13 cellular contexts compared by ENCODE assay signal in genomic region chr1:190168893-190169292, GRCh38.
DNase-seq lines count a peak whose midpoint lies in the region; ATAC-seq, FAIRE-seq and TF ChIP-seq lines count a peak whose summit lies in the region.
"Had no signal": no experiment of that assay in that cellular context is flagged by ENCODE, and none has a peak within 500 bp of the region (broad histone marks: within the 10 kb centered on the region; RNA-seq: fewer than 3 reads in every experiment).

No MANE protein-coding gene starts in this region.

- intact Hi-C loops in A673 (cut with micrococcal nuclease; ENCODE audit: unreplicated experiment), result no loop called here

- CTCF ChIA-PET in H1 (lab: Charles Lee; ENCODE audit: partially characterized antibody) (interaction anchor here (0.9 kb wide), 1 partner anchor 310 kb away, joined by 3 read pairs; no protein-coding TSS in a partner anchor), A673 (lab: Charles Lee) (no interaction called here)

- TF ChIP-seq POLR2A in H1 (IDR thresholded peaks at IDR 0.05; ENCODE audit: control extremely low read depth in 1 of 2, low read depth in 2 of 2, low read length in 2 of 2), result no peak
- no peak for TF ChIP-seq POLR2A in gastroesophageal sphincter (IDR thresholded peaks at IDR 0.05)

- no peak overlapping the region for H3K4me3 ChIP-seq in RWPE2 (ENCODE audit: severe bottlenecking)
- no peak overlapping the region for H3K4me3 ChIP-seq in H1 (ENCODE audit: extremely low read depth in 1 of 4, insufficient read depth in 2 of 4, low read depth in 3 of 4, low read length in 4 of 4)
- no peak overlapping the region for H3K4me3 ChIP-seq in trophoblast cell (ENCODE audit: low read depth, low read length)
- no peak overlapping the region for H3K4me3 ChIP-seq in gastroesophageal sphincter
- H3K4me3 ChIP-seq in A673 (ENCODE audit: low read depth, low read length, poor library complexity, severe bottlenecking), result no peak overlapping the region

- H3K79me1 ChIP-seq in H1 (ENCODE audit: low read depth, low read length), result no peaks in the 10 kb centered on the region
- no peaks in the 10 kb centered on the region for H3K79me1 ChIP-seq in trophoblast cell (ENCODE audit: low read length)

- DNase-seq in D721Med (ENCODE audit: insufficient read length, low spot score) (no peak), RWPE2 (ENCODE audit: low spot score) (no peak), H1 (ENCODE audit: low read depth in 1 of 2, low spot score in 2 of 2) (no peak), trophoblast cell (peak; percentile 8 to 93), GM19239 (ENCODE audit: insufficient read length, low spot score) (no peak), A673 (ENCODE audit: low spot score) (no peak)
- DNase-seq: DMS53, HCEC 1CT, MV-4-11, NCI-H2029, NCI-H2171 had no signal

- H2BK120ac ChIP-seq in H1 (replicated peaks; ENCODE audit: low read depth, low read length), result no peak overlapping the region
- H2BK120ac ChIP-seq in trophoblast cell (ENCODE audit: insufficient read depth, low read length, poor library complexity), result no peak overlapping the region

- TF ChIP-seq CTCF in D721Med (IDR thresholded peaks at IDR 0.05; ENCODE audit: insufficient read depth, missing control alignments), result no peak
- no peak for TF ChIP-seq CTCF in RWPE2 (IDR thresholded peaks at IDR 0.05; ENCODE audit: poor library complexity, severe bottlenecking)
- TF ChIP-seq CTCF in H1 (IDR thresholded peaks at IDR 0.05; ENCODE audit: control extremely low read depth in 1 of 3, insufficient read depth in 1 of 3, low read depth in 1 of 3, low read length in 3 of 3), result no peak
- TF ChIP-seq CTCF in gastroesophageal sphincter (IDR thresholded peaks at IDR 0.05), result no peak
- TF ChIP-seq CTCF in A673 (conservative IDR thresholded peaks at IDR 0.05; ENCODE audit: low read depth, low read length), result no peak

- H3K56ac ChIP-seq in H1 (replicated peaks; ENCODE audit: insufficient read length, low read depth, low read length), result no peak overlapping the region

- H4K12ac ChIP-seq in trophoblast cell (ENCODE audit: low read depth, low read length), result no peak overlapping the region

- no peak overlapping the region for H4K91ac ChIP-seq in H1 (replicated peaks; ENCODE audit: insufficient read length, low read length)
- no peak overlapping the region for H4K91ac ChIP-seq in trophoblast cell (ENCODE audit: low read depth, low read length)

- no peak overlapping the region for H2BK20ac ChIP-seq in H1 (ENCODE audit: low read length)

- H3K18ac ChIP-seq in H1 (ENCODE audit: extremely low read depth, low read length) (no peak overlapping the region), trophoblast cell (ENCODE audit: low read length) (no peak overlapping the region)

- H3K4me1 ChIP-seq in RWPE2 (ENCODE audit: insufficient read depth, poor library complexity, severe bottlenecking) (peaks cover 24% of the 10 kb centered on the region), H1 (replicated peaks in 1 of 4; ENCODE audit: control insufficient read depth in 3 of 4, insufficient read depth in 4 of 4, low read length in 3 of 4) (no peaks in the 10 kb centered on the region), trophoblast cell (ENCODE audit: control insufficient read depth in 1 of 2, insufficient read depth in 2 of 2, low read length in 2 of 2) (no peaks in the 10 kb centered on the region), gastroesophageal sphincter (no peaks in the 10 kb centered on the region), A673 (ENCODE audit: insufficient read depth, low read length, poor library complexity, severe bottlenecking) (no peaks in the 10 kb centered on the region)

- H3K4me2 ChIP-seq in H1 (ENCODE audit: insufficient read depth in 1 of 2, low read depth in 2 of 2, low read length in 2 of 2), result no peak overlapping the region
- no peak overlapping the region for H3K4me2 ChIP-seq in trophoblast cell (ENCODE audit: low read length)

- no TSS peak for BruUV-seq in A673 (replicated peaks; lab: Mats Ljungman, UMichigan)

- no peak for TF ChIP-seq EP300 in H1 (IDR thresholded peaks at IDR 0.05; ENCODE audit: borderline replicate concordance in 1 of 2, low read depth in 2 of 2, low read length in 2 of 2)
- TF ChIP-seq EP300 in gastroesophageal sphincter (IDR thresholded peaks at IDR 0.05), result no peak

- no peak overlapping the region for H3K9ac ChIP-seq in H1 (replicated peaks in 1 of 4; ENCODE audit: extremely low read depth in 1 of 4, low read depth in 3 of 4, low read length in 3 of 4)
- H3K9ac ChIP-seq in trophoblast cell (ENCODE audit: low read length), result no peak overlapping the region

- ATAC-seq in RWPE2 (ENCODE audit: low read depth), result peak; percentile 38; the same call in 2 of the 3 replicates
- no peak for ATAC-seq in HG03280 (IDR thresholded peaks at IDR 0.05; ENCODE audit: unreplicated experiment)
- no peak for ATAC-seq in gastroesophageal sphincter

- H3K9me3 ChIP-seq in RWPE2 (ENCODE audit: severe bottlenecking), result no peaks in the 10 kb centered on the region
- no peaks in the 10 kb centered on the region for H3K9me3 ChIP-seq in H1 (ENCODE audit: insufficient read depth in 2 of 2, low read depth in 1 of 2, low read length in 1 of 2)
- H3K9me3 ChIP-seq in trophoblast cell (ENCODE audit: insufficient read depth, low read depth, low read length), result no peaks in the 10 kb centered on the region
- H3K9me3 ChIP-seq in gastroesophageal sphincter, result no peaks in the 10 kb centered on the region
- H3K9me3 ChIP-seq in A673 (ENCODE audit: low read depth, low read length, poor library complexity, severe bottlenecking), result no peaks in the 10 kb centered on the region

- no peak overlapping the region for H3K4ac ChIP-seq in H1 (replicated peaks; ENCODE audit: insufficient read length, low read depth, low read length)
- no peak overlapping the region for H3K4ac ChIP-seq in trophoblast cell (ENCODE audit: low read depth, low read length)

- no peaks in the 10 kb centered on the region for H3K23me2 ChIP-seq in H1 (ENCODE audit: low read depth, low read length)

- H2BK15ac ChIP-seq in H1 (ENCODE audit: low read length), result no peak overlapping the region

- POLR2A ChIA-PET in H1 (lab: Charles Lee; ENCODE audit: partially characterized antibody) (no interaction called here), A673 (lab: Charles Lee; ENCODE audit: low non-redundant PET) (no interaction called here)

- TF ChIP-seq RAD21 in H1 (IDR thresholded peaks at IDR 0.05 in 1 of 2, conservative IDR thresholded peaks at IDR 0.05 in 1 of 2; ENCODE audit: low read depth in 2 of 2, low read length in 2 of 2), result no peak

- peak; percentile 98 for FAIRE-seq in D721Med (lab: Jason Lieb, UNC)
- FAIRE-seq in H1 (lab: Jason Lieb, UNC), result no peak
- FAIRE-seq in GM19239 (lab: Jason Lieb, UNC), result no peak

- H4K8ac ChIP-seq in H1 (ENCODE audit: extremely low read depth, insufficient read depth, low read length), result no peak overlapping the region
- no peak overlapping the region for H4K8ac ChIP-seq in trophoblast cell (ENCODE audit: low read depth, low read length)

- no peaks in the 10 kb centered on the region for H3K79me2 ChIP-seq in H1 (ENCODE audit: control insufficient read depth in 1 of 2, insufficient read depth in 2 of 2, low read length in 2 of 2)
- H3K79me2 ChIP-seq in trophoblast cell (ENCODE audit: control insufficient read depth, insufficient read depth, low read length, poor library complexity), result no peaks in the 10 kb centered on the region

- H3K23ac ChIP-seq in H1 (ENCODE audit: insufficient read length) (no peak overlapping the region), trophoblast cell (ENCODE audit: low read length) (no peak overlapping the region)

- H3K14ac ChIP-seq in H1 (ENCODE audit: insufficient read length) (no peak overlapping the region), trophoblast cell (ENCODE audit: low read length) (no peak overlapping the region)

- H3K36me3 ChIP-seq in RWPE2 (ENCODE audit: low read depth), result no peaks in the 10 kb centered on the region
- no peaks in the 10 kb centered on the region for H3K36me3 ChIP-seq in H1 (ENCODE audit: control insufficient read depth in 2 of 4, insufficient read depth in 4 of 4, low read length in 3 of 4)
- no peaks in the 10 kb centered on the region for H3K36me3 ChIP-seq in trophoblast cell (ENCODE audit: control insufficient read depth in 1 of 2, insufficient read depth in 2 of 2, low read length in 2 of 2)
- H3K36me3 ChIP-seq in gastroesophageal sphincter, result no peaks in the 10 kb centered on the region
- H3K36me3 ChIP-seq in A673 (ENCODE audit: insufficient read depth, low read length, poor library complexity, severe bottlenecking), result no peaks in the 10 kb centered on the region

- H2AFZ ChIP-seq in H1 (ENCODE audit: low read length) (peak overlapping the region; percentile 22; the same call in 1 of the 2 replicates), trophoblast cell (ENCODE audit: insufficient read depth, low read length, poor library complexity) (no peak overlapping the region)

- no peaks in the 10 kb centered on the region for H4K20me1 ChIP-seq in H1 (replicated peaks in 1 of 2; ENCODE audit: control insufficient read depth in 1 of 2, insufficient read depth in 2 of 2, low read length in 2 of 2)

- H3K27ac ChIP-seq in RWPE2 (ENCODE audit: poor library complexity, severe bottlenecking) (peak overlapping the region; percentile 24), H1 (ENCODE audit: low read depth, low read length) (no peak overlapping the region), trophoblast cell (ENCODE audit: low read depth, low read length) (no peak overlapping the region), gastroesophageal sphincter (no peak overlapping the region), A673 (ENCODE audit: low read depth, low read length, poor library complexity, severe bottlenecking) (no peak overlapping the region)

- no peak overlapping the region for H4K5ac ChIP-seq in H1 (ENCODE audit: insufficient read length, low read depth, low read length)

- H2BK5ac ChIP-seq in H1 (ENCODE audit: low read depth, low read length) (no peak overlapping the region), trophoblast cell (ENCODE audit: low read depth, low read length, poor library complexity) (no peak overlapping the region)

- H3K27me3 ChIP-seq in RWPE2 (ENCODE audit: insufficient read depth, poor library complexity, severe bottlenecking), result no peaks in the 10 kb centered on the region
- no peaks in the 10 kb centered on the region for H3K27me3 ChIP-seq in H1 (replicated peaks in 1 of 4; ENCODE audit: control insufficient read depth in 3 of 4, extremely low read depth in 1 of 4, insufficient read depth in 3 of 4, low read length in 3 of 4)
- no peaks in the 10 kb centered on the region for H3K27me3 ChIP-seq in trophoblast cell (ENCODE audit: insufficient read depth, low read length)
- no peaks in the 10 kb centered on the region for H3K27me3 ChIP-seq in gastroesophageal sphincter
- no peaks in the 10 kb centered on the region for H3K27me3 ChIP-seq in A673 (replicated peaks; ENCODE audit: insufficient read depth, low read depth, low read length, poor library complexity)

- H2AK5ac ChIP-seq in H1 (ENCODE audit: low read depth, low read length) (no peak overlapping the region), trophoblast cell (ENCODE audit: low read length) (no peak overlapping the region)

- H2BK12ac ChIP-seq in H1 (ENCODE audit: low read depth, low read length) (no peak overlapping the region), trophoblast cell (ENCODE audit: low read length) (no peak overlapping the region)

- WGBS in H1 (ENCODE audit: extremely low coverage in 1 of 2, insufficient coverage in 1 of 2, insufficient read length in 1 of 2, insufficient replicate concordance in 2 of 2, low coverage in 1 of 2, low lambda C conversion rate in 2 of 2, missing lambda C conversion rate in 1 of 2), 2 experiments, result 89% methylated on average over 3 of the region's 3 CpGs; no CpG with 5 or more reads in 1 of the 2 experiments
- WGBS in trophoblast cell (ENCODE audit: extremely low coverage, insufficient coverage, insufficient read length), result no CpG with 5 or more reads among the region's 3 CpGs
- 38 to 54% methylated on average over 3 of the region's 3 CpGs for WGBS in gastroesophageal sphincter (ENCODE audit: low coverage in 1 of 2), 2 donors

Comparison
In these comparisons a context has a peak if more than half of its experiments do, and no peak if none do; other contexts are left out.
1. DNase-seq: peak in trophoblast cell (2 of 2); none in D721Med (single experiment), RWPE2 (single experiment), H1 (0 of 2), GM19239 (single experiment) and A673 (single experiment).